8 cellular contexts compared by ENCODE assay signal in genomic region chr1:12454406-12455391, GRCh38.
DNase-seq lines count a peak whose midpoint lies in the region; ATAC-seq and TF ChIP-seq lines count a peak whose summit lies in the region.

No MANE protein-coding gene starts in this region.

- no peak for TF ChIP-seq POLR2A in prostate gland (IDR thresholded peaks at IDR 0.05)

- no peak overlapping the region for H3K4me3 ChIP-seq in prostate gland

- H3K9me3 ChIP-seq in prostate gland: no peaks in the 10 kb centered on the region

- DNase-seq in DMS79 (lab: John Stamatoyannopoulos, UW) (peak; percentile 94), NCI-H226 (peak; percentile 83), fibroblast of gingiva (ENCODE audit: low read depth) (peak; percentile 55), prostate gland (ENCODE audit: low spot score) (peak; percentile 62), NCI-H146 treated with DMSO at 0.1 percent for 48 hours (lab: John Stamatoyannopoulos, UW; ENCODE audit: unreplicated experiment) (no peak), D341Med (ENCODE audit: low spot score) (no peak)

- H3K27me3 ChIP-seq in prostate gland (replicated peaks; ENCODE audit: insufficient read depth): no peaks in the 10 kb centered on the region

- no peaks in the 10 kb centered on the region for H3K36me3 ChIP-seq in prostate gland

- peaks cover 39% of the 10 kb centered on the region for H3K4me1 ChIP-seq in prostate gland (replicated peaks)

- intact Hi-C loops in prostate gland (cut with DNase I): loop anchor here (5.0 kb wide), 1 partner anchor 143 kb away; no protein-coding TSS in a partner anchor

- TF ChIP-seq CTCF in prostate gland (IDR thresholded peaks at IDR 0.05): no peak

- ATAC-seq in HG02678 (IDR thresholded peaks at IDR 0.05; ENCODE audit: unreplicated experiment) (no peak), GM18519 (IDR thresholded peaks at IDR 0.05; ENCODE audit: low FRiP score, unreplicated experiment) (no peak)

- peak overlapping the region; percentile 78 to 81 for H3K27ac ChIP-seq in prostate gland

- WGBS in prostate gland: 23% methylated on average over 4 of the region's 4 CpGs

Comparison
In these comparisons a context has a peak if more than half of its experiments do, and no peak if none do; other contexts are left out.
1. DNase-seq: peak in DMS79 (single experiment), NCI-H226 (single experiment), fibroblast of gingiva (single experiment) and prostate gland (single experiment); none in NCI-H146 treated with DMSO at 0.1 percent for 48 hours (single experiment) and D341Med (single experiment).